In the genomic region with DNA sequence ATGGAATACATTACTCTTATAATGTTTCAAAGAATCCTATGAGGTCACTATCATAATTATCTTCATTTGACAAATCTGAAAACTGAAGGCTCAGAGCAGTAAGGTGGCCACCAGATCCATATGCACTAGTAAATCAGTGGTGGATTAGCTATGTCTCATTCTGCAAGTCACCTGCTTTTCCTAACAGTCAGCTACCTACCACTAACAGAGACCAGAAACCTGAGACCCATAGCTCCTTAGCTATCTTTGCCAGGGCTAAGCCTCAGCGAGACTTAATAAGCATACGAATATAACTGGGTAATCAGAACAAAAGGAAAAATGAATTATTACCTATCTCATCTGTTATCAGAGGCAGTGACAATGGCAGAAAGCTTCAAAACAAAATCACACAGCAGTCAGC, we compare ENCODE assay signal across 30 cellular contexts.
"Had no signal": no experiment of that assay in that cellular context is flagged by ENCODE, and none has a peak within 500 bp of the region (broad histone marks: within the 10 kb centered on the region; RNA-seq: fewer than 3 reads in every experiment).

No MANE protein-coding gene starts in this region.

- H3K27ac Mint-ChIP-seq: activated CD8-positive, alpha-beta memory T cell treated with anti-CD3 and anti-CD28 coated beads, Interleukin-2, amount 10 ng/mL, durations not matched to agents 7 days and 5 days; activated naive CD4-positive, alpha-beta T cell treated with anti-CD3 and anti-CD28 coated beads, Interleukin-2, amount 50 U/mL, for 24 hours; activated T-cell treated with anti-CD3 and anti-CD28 coated beads, Interleukin-2, amount 50 U/mL, for 24 hours; activated T-helper 1 cell treated with anti-CD3 and anti-CD28 coated beads, Interleukin-12 subunit alpha, Interleukin-12 subunit beta, Interleukin-2, Interleukin-4 antibody, amounts not matched to agents 30 ng/mL and 10 ng/mL and 1 ng/mL, durations not matched to agents 14 hours and 24 hours and 36 hours had no signal

- H3K27ac ChIP-seq: RWPE1, SJCRH30 had no signal

- H3K9me3 ChIP-seq: SJCRH30, SK-N-SH had no signal

- H3K36me3 ChIP-seq: SJCRH30 had no signal

- H3K27me3 Mint-ChIP-seq: activated CD8-positive, alpha-beta memory T cell treated with anti-CD3 and anti-CD28 coated beads, Interleukin-2, amount 10 ng/mL, durations not matched to agents 7 days and 5 days; activated naive CD4-positive, alpha-beta T cell treated with anti-CD3 and anti-CD28 coated beads, Interleukin-2, amount 50 U/mL, for 24 hours; activated T-cell treated with anti-CD3 and anti-CD28 coated beads, Interleukin-2, amount 50 U/mL, for 24 hours; brain; central memory CD8-positive, alpha-beta T cell had no signal

- H3K36me3 Mint-ChIP-seq: brain had no signal

- H3K9me2 ChIP-seq: SK-N-SH had no signal

- H3K4me1 ChIP-seq: SJCRH30 had no signal

- H3K9ac ChIP-seq: SK-N-SH had no signal

- DNase-seq: activated CD4-positive, alpha-beta T cell treated with anti-CD3 and anti-CD28 coated beads for 48 hours; activated CD4-positive, alpha-beta T cell treated with anti-CD3 and anti-CD28 coated beads, Interleukin-2, amount 50 U/mL, for 4 hours; activated CD4-positive, CD25-positive, alpha-beta regulatory T cell treated with anti-CD3 and anti-CD28 coated beads, Interleukin-2, amount 50 U/mL, for 72 hours; activated CD8-positive, alpha-beta memory T cell treated with anti-CD3 and anti-CD28 coated beads, Interleukin-2, amount 10 ng/mL, durations not matched to agents 7 days and 5 days; activated effector memory CD4-positive, alpha-beta T cell treated with Interleukin-2 at 50 U/mL for 16 hours; activated naive CD4-positive, alpha-beta T cell; activated T-cell treated with anti-CD3 and anti-CD28 coated beads, Interleukin-2, amount 50 U/mL, for 24 hours; amygdala; Kasumi-1; KBM-7; NCI-H1048; NCI-H1436; NCI-H187 treated with DMSO at 0.1 percent for 48 hours; NCI-H2081 treated with DMSO at 0.1 percent for 48 hours; NCI-H446 treated with DMSO at 0.1 percent for 48 hours; NCI-H524 treated with DMSO at 0.1 percent for 48 hours; NCI-H774; NK-92 treated with Interleukin-12 subunit alpha and Interleukin-12 subunit beta, amount 100 ng/mL, for 24 hours; OCI-M1; Right ventricle myocardium superior; SJCRH30; SK-N-SH; SW 1271 had no signal

- FAIRE-seq: astrocyte had no signal

- H3K4me3 Mint-ChIP-seq: activated CD8-positive, alpha-beta memory T cell treated with anti-CD3 and anti-CD28 coated beads, Interleukin-2, amount 10 ng/mL, durations not matched to agents 7 days and 5 days; activated naive CD4-positive, alpha-beta T cell treated with anti-CD3 and anti-CD28 coated beads, Interleukin-2, amount 50 U/mL, for 24 hours; activated T-cell treated with anti-CD3 and anti-CD28 coated beads, Interleukin-2, amount 50 U/mL, for 24 hours; activated T-helper 1 cell treated with anti-CD3 and anti-CD28 coated beads, Interleukin-12 subunit alpha, Interleukin-12 subunit beta, Interleukin-2, Interleukin-4 antibody, amounts not matched to agents 30 ng/mL and 10 ng/mL and 1 ng/mL, durations not matched to agents 14 hours and 24 hours and 36 hours; brain; central memory CD8-positive, alpha-beta T cell had no signal

- H3K27me3 ChIP-seq: SJCRH30 had no signal

- H3K4me2 ChIP-seq: SK-N-SH had no signal

- H3K4me3 ChIP-seq: SJCRH30 had no signal

- ATAC-seq: activated CD8-positive, alpha-beta memory T cell treated with anti-CD3 and anti-CD28 coated beads, Interleukin-2, amount 10 ng/mL, durations not matched to agents 7 days and 5 days; Panc1 had no signal

- H3K9me3 Mint-ChIP-seq: activated naive CD4-positive, alpha-beta T cell treated with anti-CD3 and anti-CD28 coated beads, Interleukin-2, amount 50 U/mL, for 24 hours; activated T-cell treated with anti-CD3 and anti-CD28 coated beads, Interleukin-2, amount 50 U/mL, for 24 hours; activated T-helper 1 cell treated with anti-CD3 and anti-CD28 coated beads, Interleukin-12 subunit alpha, Interleukin-12 subunit beta, Interleukin-2, Interleukin-4 antibody, amounts not matched to agents 30 ng/mL and 10 ng/mL and 1 ng/mL, durations not matched to agents 14 hours and 24 hours and 36 hours; brain; central memory CD8-positive, alpha-beta T cell had no signal
